In genomic region chr10:59959619-59960018, GRCh38 we compare ENCODE assay signal across 15 cellular contexts. TPM values are rescaled to one million over a fixed set of nuclear protein-coding genes. Genes with fewer than 3 reads are reported as not detected.
DNase-seq lines count a peak whose midpoint lies in the region; ATAC-seq, FAIRE-seq and TF ChIP-seq lines count a peak whose summit lies in the region.
"Had no signal": no experiment of that assay in that cellular context is flagged by ENCODE, and none has a peak within 500 bp of the region (broad histone marks: within the 10 kb centered on the region; RNA-seq: fewer than 3 reads in every experiment).

No MANE protein-coding gene starts in this region.

- no peak for TF ChIP-seq EP300 in K562 (IDR thresholded peaks at IDR 0.05; ENCODE audit: low read length)
- TF ChIP-seq EP300 in ovary (IDR thresholded peaks at IDR 0.05): no peak

- H2BK15ac ChIP-seq in H9 (ENCODE audit: low read depth, low read length) (no peak overlapping the region), mesenchymal stem cell (ENCODE audit: low read depth, poor library complexity, severe bottlenecking) (no peak overlapping the region)

- H3K14ac ChIP-seq in H9 (ENCODE audit: insufficient read depth, low read length): no peak overlapping the region
- no peak overlapping the region for H3K14ac ChIP-seq in mesenchymal stem cell (ENCODE audit: low read length in 2 of 2)

- peaks cover 52% of the 10 kb centered on the region for H3K4me1 Mint-ChIP-seq in Calu3 (ENCODE audit: low read depth, unreplicated experiment)
- peaks cover 7% of the 10 kb centered on the region in 2 experiments; a peak in 3 of 4 replicates for H3K4me1 Mint-ChIP-seq in H9
- H3K4me1 Mint-ChIP-seq: B cell had no signal

- no CpG with 5 or more reads among the region's 4 CpGs for WGBS in H9 (ENCODE audit: extremely low coverage, insufficient read length, low lambda C conversion rate)
- 9% methylated on average over 4 of the region's 4 CpGs for WGBS in K562 (ENCODE audit: insufficient coverage, low coverage, missing lambda C conversion rate)
- 30% methylated on average over 2 of the region's 4 CpGs for WGBS in mesenchymal stem cell
- 76 to 78% (median 78%) methylated on average over 4 of the region's 4 CpGs for WGBS in ovary, 3 donors

- H3K36me3 Mint-ChIP-seq in Calu3 (ENCODE audit: insufficient read depth, unreplicated experiment): no peaks in the 10 kb centered on the region
- peaks cover 0 to 8% (median 0%) of the 10 kb centered on the region in 3 experiments; a peak in 1 of 7 replicates for H3K36me3 Mint-ChIP-seq in H9 (ENCODE audit: insufficient read depth in 1 of 3, low read depth in 3 of 3)

- H3K27ac ChIP-seq in H9 (ENCODE audit: insufficient read length, low read depth, low read length) (no peak overlapping the region), K562 (ENCODE audit: extremely low read depth, low read depth, low read length) (no peak overlapping the region), mesenchymal stem cell (ENCODE audit: low read length, poor library complexity, severe bottlenecking) (no peak overlapping the region), ovary (no peak overlapping the region)

- H3K4me3 ChIP-seq in K562: no peak overlapping the region
- no peak overlapping the region for H3K4me3 ChIP-seq in mesenchymal stem cell (ENCODE audit: insufficient read depth in 1 of 2, low read depth in 1 of 2, low read length in 2 of 2)
- no peak overlapping the region for H3K4me3 ChIP-seq in ovary
- H3K4me3 ChIP-seq: GM12878 had no signal

- H3K4ac ChIP-seq in H9 (ENCODE audit: low read depth, low read length): no peak overlapping the region
- H3K4ac ChIP-seq in mesenchymal stem cell (ENCODE audit: low read depth in 1 of 2, low read length in 2 of 2): no peak overlapping the region

- intact Hi-C loops in Calu3 (cut with micrococcal nuclease; ENCODE audit: unreplicated experiment) (no loop called here), K562 (cut with micrococcal nuclease) (no loop called here), ovary (cut with DNase I) (no loop called here)

- no peaks in the 10 kb centered on the region for H4K20me1 ChIP-seq in H9 (ENCODE audit: control insufficient read depth, insufficient read depth, insufficient read length)
- H4K20me1 ChIP-seq in K562 (replicated peaks; ENCODE audit: control insufficient read depth, insufficient read depth, low read length): no peaks in the 10 kb centered on the region

- no peak for TF ChIP-seq CTCF in Calu3 (IDR thresholded peaks at IDR 0.05; ENCODE audit: unreplicated experiment)
- no peak for TF ChIP-seq CTCF in H9 (conservative IDR thresholded peaks at IDR 0.05)
- TF ChIP-seq CTCF in K562 (IDR thresholded peaks at IDR 0.05 in 2 of 3, conservative IDR thresholded peaks at IDR 0.05 in 1 of 3; ENCODE audit: insufficient read depth in 2 of 3, low read depth in 1 of 3, low read length in 3 of 3): no peak
- TF ChIP-seq CTCF in ovary (IDR thresholded peaks at IDR 0.05): no peak

- H3K27me3 Mint-ChIP-seq in Calu3 (ENCODE audit: unreplicated experiment): no peaks in the 10 kb centered on the region
- no peaks in the 10 kb centered on the region for H3K27me3 Mint-ChIP-seq in H9 (ENCODE audit: low read depth)

- in situ Hi-C loops in K562 (cut with MboI): no loop called here

- H4K8ac ChIP-seq in H9 (replicated peaks; ENCODE audit: insufficient read length, low read depth, low read length): no peak overlapping the region
- no peak overlapping the region for H4K8ac ChIP-seq in mesenchymal stem cell (ENCODE audit: low read length)

- no peak overlapping the region for H3K56ac ChIP-seq in H9 (ENCODE audit: insufficient read length, low read depth, low read length)

- TF ChIP-seq POLR2A in K562 (conservative IDR thresholded peaks at IDR 0.05) (no peak), ovary (IDR thresholded peaks at IDR 0.05) (no peak)

- no peak overlapping the region for H2AFZ ChIP-seq in H9 (ENCODE audit: low read length)
- H2AFZ ChIP-seq in K562 (ENCODE audit: low read depth, low read length): peak overlapping the region; percentile 76
- no peak overlapping the region for H2AFZ ChIP-seq in mesenchymal stem cell (ENCODE audit: low read depth, low read length)

- H4K91ac ChIP-seq in H9 (ENCODE audit: insufficient read length, low read depth, low read length) (no peak overlapping the region), mesenchymal stem cell (ENCODE audit: low read length) (no peak overlapping the region)

- no peaks in the 10 kb centered on the region for H3K9me1 ChIP-seq in K562 (ENCODE audit: control insufficient read depth, insufficient read depth, low read length)

- H3K79me1 ChIP-seq in H9 (ENCODE audit: insufficient read depth, low read depth, low read length, poor library complexity, severe bottlenecking): no peaks in the 10 kb centered on the region
- no peaks in the 10 kb centered on the region for H3K79me1 ChIP-seq in mesenchymal stem cell (replicated peaks; ENCODE audit: low read length, poor library complexity, severe bottlenecking)

- POLR2A ChIA-PET in K562 (lab: Yijun Ruan, JAX): interaction anchor here (1.0 to 1.2 kb wide), 2 partner anchors 51 to 94 kb away, joined by 3 read pairs; no protein-coding TSS in a partner anchor

- no peak for FAIRE-seq in K562 (lab: Jason Lieb, UNC)
- FAIRE-seq: A204.1, GM12878 had no signal

- H3K9me3 Mint-ChIP-seq in Calu3 (ENCODE audit: low read depth, unreplicated experiment) (peaks cover 3% of the 10 kb centered on the region), H9 (no peaks in the 10 kb centered on the region)
- H3K9me3 Mint-ChIP-seq: CD4-positive, alpha-beta T cell had no signal

- no peak for DNase-seq in Calu3
- DNase-seq in H9: no peak
- no peak for DNase-seq in K562 (ENCODE audit: extremely low read depth in 1 of 4, low spot score in 3 of 4)
- peak; percentile 2 for DNase-seq in mesenchymal stem cell
- no peak for DNase-seq in ovary
- no peak for DNase-seq in NCI-H2107 (lab: John Stamatoyannopoulos, UW)
- DNase-seq in NCI-H1417 treated with DMSO at 0.1 percent for 48 hours (lab: John Stamatoyannopoulos, UW): no peak
- DNase-seq: C1 segment of cervical spinal cord; CD4-positive, alpha-beta T cell; DMS79 had no signal

- H2BK20ac ChIP-seq in H9 (ENCODE audit: low read depth, low read length, poor library complexity, severe bottlenecking): no peak overlapping the region

- no peak for ATAC-seq in K562
- ATAC-seq in GM18498 (IDR thresholded peaks at IDR 0.05; ENCODE audit: unreplicated experiment): no peak
- ATAC-seq: GM12878, HCT116 had no signal

- H3K23ac ChIP-seq in H9 (ENCODE audit: insufficient read length, low read depth, low read length) (no peak overlapping the region), mesenchymal stem cell (ENCODE audit: low read length in 2 of 2) (no peak overlapping the region)

- CTCF ChIA-PET in Calu3 (lab: Charles Lee): interaction anchor here (1.4 kb wide), 1 partner anchor 12 kb away, joined by 4 read pairs; no protein-coding TSS in a partner anchor
- CTCF ChIA-PET in K562 (lab: Yijun Ruan, JAX; ENCODE audit: low intra/inter-chr PET ratio): no interaction called here

- peak overlapping the region; percentile 10 for H3K27ac Mint-ChIP-seq in Calu3 (ENCODE audit: unreplicated experiment)
- peak overlapping the region in 2 of 3 experiments; percentile 29 to 68; a peak in 2 of 7 replicates for H3K27ac Mint-ChIP-seq in H9
- H3K27ac Mint-ChIP-seq: B cell; CD4-positive, alpha-beta T cell had no signal

- no peak overlapping the region for H2BK12ac ChIP-seq in H9 (ENCODE audit: insufficient read length, low read depth, low read length)
- H2BK12ac ChIP-seq in mesenchymal stem cell (ENCODE audit: low read length in 2 of 2): no peak overlapping the region

- H3K9me3 ChIP-seq in H9 (ENCODE audit: control insufficient read depth, low read depth, low read length): no peaks in the 10 kb centered on the region
- no peaks in the 10 kb centered on the region for H3K9me3 ChIP-seq in K562 (replicated peaks; ENCODE audit: control insufficient read depth, insufficient read depth, low read depth, low read length)
- no peaks in the 10 kb centered on the region for H3K9me3 ChIP-seq in mesenchymal stem cell (ENCODE audit: control insufficient read depth, low read length)
- no peaks in the 10 kb centered on the region for H3K9me3 ChIP-seq in ovary

- H3K36me3 ChIP-seq in K562 (ENCODE audit: control insufficient read depth, insufficient read depth, low read length) (no peaks in the 10 kb centered on the region), mesenchymal stem cell (ENCODE audit: control insufficient read depth in 1 of 2, insufficient read depth in 2 of 2, low read depth in 1 of 2, low read length in 2 of 2) (no peaks in the 10 kb centered on the region), ovary (no peaks in the 10 kb centered on the region)

- H2AK5ac ChIP-seq in H9 (ENCODE audit: insufficient read length, low read length) (no peak overlapping the region), mesenchymal stem cell (ENCODE audit: low read length, severe bottlenecking) (no peak overlapping the region)

- H2BK120ac ChIP-seq in H9 (ENCODE audit: low read depth, low read length, poor library complexity, severe bottlenecking): no peak overlapping the region
- H2BK120ac ChIP-seq in mesenchymal stem cell (ENCODE audit: low read depth, low read length): no peak overlapping the region

- H4K5ac ChIP-seq in H9 (ENCODE audit: insufficient read length, low read depth, low read length): no peak overlapping the region

- H3K27me3 ChIP-seq in H9 (ENCODE audit: insufficient read depth, low read length): no peaks in the 10 kb centered on the region
- no peaks in the 10 kb centered on the region for H3K27me3 ChIP-seq in K562 (ENCODE audit: control insufficient read depth in 2 of 2, insufficient read depth in 2 of 2, low read length in 2 of 2)
- peaks cover 0 to 3% of the 10 kb centered on the region in 2 experiments for H3K27me3 ChIP-seq in mesenchymal stem cell (ENCODE audit: control insufficient read depth in 1 of 2, insufficient read depth in 1 of 2, low read length in 2 of 2)
- H3K27me3 ChIP-seq in ovary: no peaks in the 10 kb centered on the region

- no peak overlapping the region for H3T11ph ChIP-seq in H9 (ENCODE audit: low read length)

- no peak for TF ChIP-seq RAD21 in K562 (CRISPR knock-in tag; conservative IDR thresholded peaks at IDR 0.05 in 1 of 2, IDR thresholded peaks at IDR 0.05 in 1 of 2)

- H3K9ac ChIP-seq in H9 (ENCODE audit: extremely low read depth, insufficient read length, low read length) (no peak overlapping the region), K562 (ENCODE audit: insufficient read depth in 1 of 2, low read depth in 2 of 2, low read length in 2 of 2) (no peak overlapping the region), mesenchymal stem cell (ENCODE audit: low read length) (no peak overlapping the region)

- no TSS peak for BruUV-seq in Calu3 (replicated peaks; lab: Mats Ljungman, UMichigan)
- BruUV-seq in K562 (replicated peaks; lab: Mats Ljungman, UMichigan): no TSS peak

- H3K4me2 ChIP-seq in H9 (ENCODE audit: insufficient read depth, insufficient read length, low read length): no peak overlapping the region
- H3K4me2 ChIP-seq in K562 (ENCODE audit: insufficient read depth, low read length): no peak overlapping the region
- H3K4me2 ChIP-seq in mesenchymal stem cell (ENCODE audit: low read length, poor library complexity, severe bottlenecking): no peak overlapping the region

- H2BK5ac ChIP-seq in H9 (ENCODE audit: insufficient read length, low read length) (no peak overlapping the region), mesenchymal stem cell (ENCODE audit: low read depth, low read length, poor library complexity, severe bottlenecking) (no peak overlapping the region)

- no peak overlapping the region for H3K18ac ChIP-seq in H9 (ENCODE audit: insufficient read length, low read depth, low read length)
- no peak overlapping the region for H3K18ac ChIP-seq in mesenchymal stem cell (ENCODE audit: low read depth in 1 of 2, low read length in 2 of 2)

- no peaks in the 10 kb centered on the region for H3K23me2 ChIP-seq in H9 (ENCODE audit: insufficient read length, low read depth, low read length, poor library complexity, severe bottlenecking)

- H3K4me3 Mint-ChIP-seq in Calu3 (ENCODE audit: low read depth, unreplicated experiment) (no peak overlapping the region), H9 (no peak overlapping the region)
- H3K4me3 Mint-ChIP-seq: B cell; CD4-positive, alpha-beta T cell had no signal

- H3K79me2 ChIP-seq in H9 (ENCODE audit: insufficient read depth, low read length): no peaks in the 10 kb centered on the region
- no peaks in the 10 kb centered on the region for H3K79me2 ChIP-seq in K562 (ENCODE audit: control insufficient read depth, insufficient read depth, low read length)

- H3K4me1 ChIP-seq in H9 (ENCODE audit: insufficient read depth, low read length) (no peaks in the 10 kb centered on the region), K562 (replicated peaks in 1 of 2; ENCODE audit: control insufficient read depth in 2 of 2, insufficient read depth in 2 of 2, low read length in 2 of 2) (no peaks in the 10 kb centered on the region), mesenchymal stem cell (ENCODE audit: control insufficient read depth, insufficient read depth, low read depth, low read length) (no peaks in the 10 kb centered on the region), ovary (ENCODE audit: insufficient read depth) (no peaks in the 10 kb centered on the region)

RNA-seq across cellular contexts. Expression of gene CCDC6, which starts 53.3 kb away (rescaled TPM):
- total RNA-seq in Calu3 (2022) (111 and 115 TPM in 2 replicates), H9 (2021) (58.4 and 59.0 TPM in 2 replicates), K562 (2014; rRNA removed) (13.4 and 15.9 TPM in 2 replicates), K562 (2014; rRNA removed; fragmentation: Illumina TruSeq; extraction: Trizol) (22.6 and 24.1 TPM in 2 replicates), K562 (2015; rRNA removed; fragmentation: Illumina TruSeq; extraction: Trizol) (20.6 and 20.9 TPM in 2 replicates), K562 (2021) (41.0 and 42.4 TPM in 2 replicates), ovary (10 to 100 TPM; 22.2 to 46.8 (median 34.2) TPM)
- total RNA-seq in K562 (2011; cell fraction: chromatin; rRNA removed; ENCODE audit: low replicate concordance): 10.1 and 39.9 TPM in 2 replicates
- total RNA-seq in K562 (2011; cell fraction: nucleolus; rRNA removed): 6.3 and 11.8 TPM in 2 replicates
- 20.5 and 31.5 TPM in 2 replicates for total RNA-seq in K562 (2011; cell fraction: nucleoplasm; rRNA removed)
- polyA plus RNA-seq in K562 (2011; rRNA removed) (21.9 and 23.4 TPM in 2 replicates), K562 (2014; fragmentation: Illumina TruSeq; extraction: Trizol) (22.7 and 27.8 TPM in 2 replicates), K562 (2014; fragmentation: Nextera tagmentation; extraction: Ambion mirVana) (10 to 100 TPM; 10.4 to 12.7 TPM), K562 (2014; rRNA removed) (16.0 and 18.4 TPM in 2 replicates), ovary (10 to 100 TPM; 12.2 to 34.1 TPM)
- polyA plus RNA-seq in K562 (2011; cell fraction: cytosol; rRNA removed): 17.6 and 19.3 TPM in 2 replicates
- polyA plus RNA-seq in K562 (2011; cell fraction: nucleus; rRNA removed): 11.8 and 16.6 TPM in 2 replicates
- 14.5 and 19.0 TPM in 2 replicates for polyA plus RNA-seq in K562 (2012)
- polyA minus RNA-seq in K562 (2011; rRNA and poly(A)+ RNA removed): 54.4 and 56.6 TPM in 2 replicates
- 24.9 and 32.8 TPM in 2 replicates for polyA minus RNA-seq in K562 (2011; cell fraction: cytosol; rRNA and poly(A)+ RNA removed)
- polyA minus RNA-seq in K562 (2011; cell fraction: nucleus; rRNA and poly(A)+ RNA removed): 14.0 and 25.5 TPM in 2 replicates
- 29.8 TPM for polyA plus RNA-seq in mesenchymal stem cell (2013, experiment 1 of 2)
- 30.0 TPM for polyA plus RNA-seq in mesenchymal stem cell (2013, experiment 2 of 2)
